In the genomic region with DNA sequence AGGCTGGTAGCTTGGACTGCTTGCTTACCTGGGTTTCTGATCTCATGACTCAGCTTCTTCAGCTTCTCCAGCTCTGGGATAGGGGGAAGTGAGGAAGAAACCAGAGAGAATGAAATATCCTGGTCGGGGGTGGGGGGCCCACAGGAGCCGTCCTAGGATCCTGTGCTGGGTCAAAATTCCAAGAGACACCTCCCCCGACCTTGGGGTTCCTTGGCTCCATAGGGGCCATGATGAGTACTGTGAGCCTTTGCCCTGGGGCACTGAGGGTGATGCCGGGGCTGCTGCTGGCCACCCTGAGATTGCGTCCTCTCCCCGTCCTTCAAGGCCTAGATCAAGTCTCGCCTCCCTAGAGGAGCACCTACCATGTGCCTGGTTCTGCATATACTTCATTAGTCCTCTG, we compare ENCODE assay signal across 24 cellular contexts. TPM values are rescaled to one million over a fixed set of nuclear protein-coding genes. Genes with fewer than 3 reads are reported as not detected.
"Had no signal": no experiment of that assay in that cellular context is flagged by ENCODE, and none has a peak within 500 bp of the region (broad histone marks: within the 10 kb centered on the region; RNA-seq: fewer than 3 reads in every experiment).

No MANE protein-coding gene starts in this region.

- H3K9me3 ChIP-seq: sigmoid colon, testis had no signal

- DNase-seq: activated B cell treated with CpG ODN at 0.5 μM for 24 hours; activated CD4-positive, alpha-beta T cell treated with anti-CD3 and anti-CD28 coated beads for 4 hours; activated CD4-positive, alpha-beta T cell treated with anti-CD3 and anti-CD28 coated beads, Interleukin-2, amount 50 U/mL, for 48 hours; activated CD8-positive, alpha-beta memory T cell treated with anti-CD3 and anti-CD28 coated beads, Interleukin-2, amount 50 U/mL, for 48 hours; activated naive CD4-positive, alpha-beta T cell treated with Interleukin-2 at 50 U/mL for 16 hours; activated naive CD8-positive, alpha-beta T cell treated with anti-CD3 and anti-CD28 coated beads, Interleukin-2, amount 10 ng/mL, durations not matched to agents 7 days and 5 days; activated T-cell treated with anti-CD3 and anti-CD28 coated beads, Interleukin-2, amount 50 U/mL, for 4 hours; amygdala; erythroblast; foreskin keratinocyte; head of caudate nucleus; sigmoid colon; stimulated activated CD4-positive, alpha-beta T cell treated with anti-CD3 and anti-CD28 coated beads, Interleukin-4, amount 100 ng/mL, for 1 hour; stimulated activated naive CD4-positive, alpha-beta T cell; SW 1271; T-helper 17 cell; testis had no signal

- H3K27ac Mint-ChIP-seq: activated B cell treated with CpG ODN at 0.5 μM for 24 hours; activated naive CD8-positive, alpha-beta T cell treated with anti-CD3 and anti-CD28 coated beads, Interleukin-2, amount 10 ng/mL, durations not matched to agents 7 days and 5 days; memory B cell; nephron; T-helper 17 cell; type B pancreatic cell had no signal

- ATAC-seq: activated T-cell treated with anti-CD3 and anti-CD28 coated beads, Interleukin-2, amount 50 U/mL, for 4 hours; T-helper 17 cell had no signal

- H3K36me3 Mint-ChIP-seq: activated naive CD8-positive, alpha-beta T cell treated with anti-CD3 and anti-CD28 coated beads, Interleukin-2, amount 10 ng/mL, durations not matched to agents 7 days and 5 days; memory B cell; type B pancreatic cell had no signal

- H3K27ac ChIP-seq: foreskin keratinocyte, parathyroid adenoma, sigmoid colon, SK-N-MC, testis had no signal

- H2AFZ ChIP-seq: parathyroid adenoma had no signal

- H3K27me3 ChIP-seq: foreskin keratinocyte, sigmoid colon, testis had no signal

- H3K9me3 Mint-ChIP-seq: activated B cell treated with CpG ODN at 0.5 μM for 24 hours; activated naive CD8-positive, alpha-beta T cell treated with anti-CD3 and anti-CD28 coated beads, Interleukin-2, amount 10 ng/mL, durations not matched to agents 7 days and 5 days; activated T-cell treated with anti-CD3 and anti-CD28 coated beads, Interleukin-2, amount 50 U/mL, for 4 hours; memory B cell; nephron; type B pancreatic cell had no signal

- H3K4me3 ChIP-seq: sigmoid colon, SK-N-MC, testis had no signal

- H3K4me3 Mint-ChIP-seq: activated B cell treated with CpG ODN at 0.5 μM for 24 hours; activated naive CD8-positive, alpha-beta T cell treated with anti-CD3 and anti-CD28 coated beads, Interleukin-2, amount 10 ng/mL, durations not matched to agents 7 days and 5 days; activated T-cell treated with anti-CD3 and anti-CD28 coated beads, Interleukin-2, amount 50 U/mL, for 4 hours; memory B cell; nephron; T-helper 17 cell; type B pancreatic cell had no signal

- H3K9ac ChIP-seq: parathyroid adenoma had no signal

- H3K4me1 Mint-ChIP-seq: activated B cell treated with CpG ODN at 0.5 μM for 24 hours had no signal

- H3K4me1 ChIP-seq: foreskin keratinocyte, parathyroid adenoma, testis had no signal

- H3K36me3 ChIP-seq: sigmoid colon had no signal

RNA-seq across cellular contexts. Expression of a gene that starts 40.0 kb away (rescaled TPM):
- total RNA-seq: activated B cell treated with CpG ODN at 0.5 μM for 24 hours; activated CD8-positive, alpha-beta memory T cell treated with anti-CD3 and anti-CD28 coated beads for 36 hours; activated naive CD8-positive, alpha-beta T cell treated with anti-CD3 and anti-CD28 coated beads, Interleukin-2, amount 10 ng/mL, durations not matched to agents 7 days and 5 days; activated T-cell treated with anti-CD3 and anti-CD28 coated beads, Interleukin-2, amount 50 U/mL, for 4 hours; mononuclear cell; T-helper 17 cell had no signal
